Comparison of ENCODE assay signal across 1 cellular context in the genomic region with DNA sequence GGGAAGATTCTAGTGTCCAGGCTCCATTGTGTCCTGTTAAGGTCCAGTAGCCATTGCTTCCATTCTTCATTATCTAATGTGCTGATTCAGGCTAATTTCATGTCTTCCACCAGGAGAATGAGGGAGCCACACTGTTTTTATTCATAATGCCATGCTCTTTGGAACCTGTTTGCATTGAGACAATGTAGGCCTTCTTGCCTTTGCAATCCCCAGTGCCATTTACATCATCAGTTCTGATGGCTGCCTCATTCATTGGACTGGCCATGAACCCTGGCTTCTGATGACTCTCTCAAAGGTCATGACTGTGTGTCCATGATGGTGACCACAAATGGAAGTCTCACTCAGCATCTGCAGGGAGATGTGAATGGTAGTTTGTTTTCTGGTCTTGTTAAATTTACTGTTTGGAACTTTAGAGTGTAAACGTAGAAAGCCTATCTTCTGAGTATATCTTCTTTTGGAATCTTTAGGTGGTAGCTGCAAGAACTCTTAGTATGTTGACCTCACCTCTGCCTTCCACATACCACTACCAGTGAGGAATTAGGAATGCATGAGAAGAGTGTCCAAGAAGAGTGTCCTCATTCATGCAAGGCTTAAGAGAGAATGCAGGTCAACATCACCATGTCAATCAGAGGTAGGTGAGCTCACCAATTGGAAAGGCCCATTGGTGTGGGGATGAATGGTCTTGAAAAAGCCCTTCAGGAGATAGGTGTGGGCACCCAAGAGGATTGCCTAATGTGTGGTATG.
A peak's percentile ranks its signal among the peaks of the same experiment; 100 is the strongest.
TF ChIP-seq lines count a peak whose summit lies in the region.

No MANE protein-coding gene starts in this region.

TF ChIP-seq in K562, 482 proteins besides CTCF, POLR2A, EP300 and RAD21 (continued from another document):
- TF ChIP-seq HINFP (tag; conservative IDR thresholded peaks at IDR 0.05; ENCODE audit: low read depth) (no peak), SMARCC2 (IDR thresholded peaks at IDR 0.05; ENCODE audit: low read depth) (no peak), ZNF655 (CRISPR knock-in tag; IDR thresholded peaks at IDR 0.05) (no peak), ZNF316 (IDR thresholded peaks at IDR 0.05) (peak; percentile 69), MAFF (IDR thresholded peaks at IDR 0.05; ENCODE audit: low read length) (peak; percentile 51; the same call in 1 of the 2 replicates), ZNF224 (CRISPR knock-in tag; IDR thresholded peaks at IDR 0.05) (no peak), E2F5 (CRISPR knock-in tag; IDR thresholded peaks at IDR 0.05) (no peak), POLR2AphosphoS2 (IDR thresholded peaks at IDR 0.05; ENCODE audit: low read length) (no peak), ZNF24 (IDR thresholded peaks at IDR 0.05) (no peak), ZNF830 (CRISPR knock-in tag; IDR thresholded peaks at IDR 0.05) (no peak), RAD51 (IDR thresholded peaks at IDR 0.05; ENCODE audit: borderline replicate concordance, low read depth) (no peak), NFYB (IDR thresholded peaks at IDR 0.05; ENCODE audit: extremely low read depth, insufficient read length) (no peak), ZFP30 (CRISPR knock-in tag; IDR thresholded peaks at IDR 0.05; ENCODE audit: borderline replicate concordance) (no peak), SREBF2 (CRISPR knock-in tag; IDR thresholded peaks at IDR 0.05) (no peak), ZNF551 (CRISPR knock-in tag; IDR thresholded peaks at IDR 0.05) (no peak), ZNF165 (CRISPR knock-in tag; IDR thresholded peaks at IDR 0.05; ENCODE audit: borderline replicate concordance) (no peak), ZNF124 (CRISPR knock-in tag; IDR thresholded peaks at IDR 0.05) (no peak), SLC30A9 (CRISPR knock-in tag; IDR thresholded peaks at IDR 0.05) (no peak), POLR3A (IDR thresholded peaks at IDR 0.05; ENCODE audit: borderline replicate concordance, extremely low read depth, insufficient read depth, insufficient read length) (no peak), ZNF197 (CRISPR knock-in tag; IDR thresholded peaks at IDR 0.05; ENCODE audit: low read depth) (no peak), KLF6 (CRISPR knock-in tag; IDR thresholded peaks at IDR 0.05; ENCODE audit: borderline replicate concordance) (no peak), MAFK (IDR thresholded peaks at IDR 0.05; ENCODE audit: low read length) (peak; percentile 32; the same call in 1 of the 2 replicates), CREB5 (CRISPR knock-in tag; IDR thresholded peaks at IDR 0.05) (no peak), HDAC1 (IDR thresholded peaks at IDR 0.05) (no peak), RREB1 (CRISPR knock-in tag; IDR thresholded peaks at IDR 0.05) (no peak)
- TF ChIP-seq, protein P1, sequence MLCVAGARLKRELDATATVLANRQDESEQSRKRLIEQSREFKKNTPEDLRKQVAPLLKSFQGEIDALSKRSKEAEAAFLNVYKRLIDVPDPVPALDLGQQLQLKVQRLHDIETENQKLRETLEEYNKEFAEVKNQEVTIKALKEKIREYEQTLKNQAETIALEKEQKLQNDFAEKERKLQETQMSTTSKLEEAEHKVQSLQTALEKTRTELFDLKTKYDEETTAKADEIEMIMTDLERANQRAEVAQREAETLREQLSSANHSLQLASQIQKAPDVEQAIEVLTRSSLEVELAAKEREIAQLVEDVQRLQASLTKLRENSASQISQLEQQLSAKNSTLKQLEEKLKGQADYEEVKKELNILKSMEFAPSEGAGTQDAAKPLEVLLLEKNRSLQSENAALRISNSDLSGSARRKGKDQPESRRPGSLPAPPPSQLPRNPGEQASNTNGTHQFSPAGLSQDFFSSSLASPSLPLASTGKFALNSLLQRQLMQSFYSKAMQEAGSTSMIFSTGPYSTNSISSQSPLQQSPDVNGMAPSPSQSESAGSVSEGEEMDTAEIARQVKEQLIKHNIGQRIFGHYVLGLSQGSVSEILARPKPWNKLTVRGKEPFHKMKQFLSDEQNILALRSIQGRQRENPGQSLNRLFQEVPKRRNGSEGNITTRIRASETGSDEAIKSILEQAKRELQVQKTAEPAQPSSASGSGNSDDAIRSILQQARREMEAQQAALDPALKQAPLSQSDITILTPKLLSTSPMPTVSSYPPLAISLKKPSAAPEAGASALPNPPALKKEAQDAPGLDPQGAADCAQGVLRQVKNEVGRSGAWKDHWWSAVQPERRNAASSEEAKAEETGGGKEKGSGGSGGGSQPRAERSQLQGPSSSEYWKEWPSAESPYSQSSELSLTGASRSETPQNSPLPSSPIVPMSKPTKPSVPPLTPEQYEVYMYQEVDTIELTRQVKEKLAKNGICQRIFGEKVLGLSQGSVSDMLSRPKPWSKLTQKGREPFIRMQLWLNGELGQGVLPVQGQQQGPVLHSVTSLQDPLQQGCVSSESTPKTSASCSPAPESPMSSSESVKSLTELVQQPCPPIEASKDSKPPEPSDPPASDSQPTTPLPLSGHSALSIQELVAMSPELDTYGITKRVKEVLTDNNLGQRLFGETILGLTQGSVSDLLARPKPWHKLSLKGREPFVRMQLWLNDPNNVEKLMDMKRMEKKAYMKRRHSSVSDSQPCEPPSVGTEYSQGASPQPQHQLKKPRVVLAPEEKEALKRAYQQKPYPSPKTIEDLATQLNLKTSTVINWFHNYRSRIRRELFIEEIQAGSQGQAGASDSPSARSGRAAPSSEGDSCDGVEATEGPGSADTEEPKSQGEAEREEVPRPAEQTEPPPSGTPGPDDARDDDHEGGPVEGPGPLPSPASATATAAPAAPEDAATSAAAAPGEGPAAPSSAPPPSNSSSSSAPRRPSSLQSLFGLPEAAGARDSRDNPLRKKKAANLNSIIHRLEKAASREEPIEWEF (CRISPR knock-in tag; IDR thresholded peaks at IDR 0.05): no peak
- TF ChIP-seq, protein P2, sequence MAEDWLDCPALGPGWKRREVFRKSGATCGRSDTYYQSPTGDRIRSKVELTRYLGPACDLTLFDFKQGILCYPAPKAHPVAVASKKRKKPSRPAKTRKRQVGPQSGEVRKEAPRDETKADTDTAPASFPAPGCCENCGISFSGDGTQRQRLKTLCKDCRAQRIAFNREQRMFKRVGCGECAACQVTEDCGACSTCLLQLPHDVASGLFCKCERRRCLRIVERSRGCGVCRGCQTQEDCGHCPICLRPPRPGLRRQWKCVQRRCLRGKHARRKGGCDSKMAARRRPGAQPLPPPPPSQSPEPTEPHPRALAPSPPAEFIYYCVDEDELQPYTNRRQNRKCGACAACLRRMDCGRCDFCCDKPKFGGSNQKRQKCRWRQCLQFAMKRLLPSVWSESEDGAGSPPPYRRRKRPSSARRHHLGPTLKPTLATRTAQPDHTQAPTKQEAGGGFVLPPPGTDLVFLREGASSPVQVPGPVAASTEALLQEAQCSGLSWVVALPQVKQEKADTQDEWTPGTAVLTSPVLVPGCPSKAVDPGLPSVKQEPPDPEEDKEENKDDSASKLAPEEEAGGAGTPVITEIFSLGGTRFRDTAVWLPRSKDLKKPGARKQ (CRISPR knock-in tag; IDR thresholded peaks at IDR 0.05): no peak
- TF ChIP-seq, protein P3, sequence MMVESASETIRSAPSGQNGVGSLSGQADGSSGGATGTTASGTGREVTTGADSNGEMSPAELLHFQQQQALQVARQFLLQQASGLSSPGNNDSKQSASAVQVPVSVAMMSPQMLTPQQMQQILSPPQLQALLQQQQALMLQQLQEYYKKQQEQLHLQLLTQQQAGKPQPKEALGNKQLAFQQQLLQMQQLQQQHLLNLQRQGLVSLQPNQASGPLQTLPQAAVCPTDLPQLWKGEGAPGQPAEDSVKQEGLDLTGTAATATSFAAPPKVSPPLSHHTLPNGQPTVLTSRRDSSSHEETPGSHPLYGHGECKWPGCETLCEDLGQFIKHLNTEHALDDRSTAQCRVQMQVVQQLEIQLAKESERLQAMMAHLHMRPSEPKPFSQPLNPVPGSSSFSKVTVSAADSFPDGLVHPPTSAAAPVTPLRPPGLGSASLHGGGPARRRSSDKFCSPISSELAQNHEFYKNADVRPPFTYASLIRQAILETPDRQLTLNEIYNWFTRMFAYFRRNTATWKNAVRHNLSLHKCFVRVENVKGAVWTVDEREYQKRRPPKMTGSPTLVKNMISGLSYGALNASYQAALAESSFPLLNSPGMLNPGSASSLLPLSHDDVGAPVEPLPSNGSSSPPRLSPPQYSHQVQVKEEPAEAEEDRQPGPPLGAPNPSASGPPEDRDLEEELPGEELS (CRISPR knock-in tag; IDR thresholded peaks at IDR 0.05; ENCODE audit: borderline replicate concordance): no peak
